Comparison of ENCODE assay signal across 15 cellular contexts in the genomic region with DNA sequence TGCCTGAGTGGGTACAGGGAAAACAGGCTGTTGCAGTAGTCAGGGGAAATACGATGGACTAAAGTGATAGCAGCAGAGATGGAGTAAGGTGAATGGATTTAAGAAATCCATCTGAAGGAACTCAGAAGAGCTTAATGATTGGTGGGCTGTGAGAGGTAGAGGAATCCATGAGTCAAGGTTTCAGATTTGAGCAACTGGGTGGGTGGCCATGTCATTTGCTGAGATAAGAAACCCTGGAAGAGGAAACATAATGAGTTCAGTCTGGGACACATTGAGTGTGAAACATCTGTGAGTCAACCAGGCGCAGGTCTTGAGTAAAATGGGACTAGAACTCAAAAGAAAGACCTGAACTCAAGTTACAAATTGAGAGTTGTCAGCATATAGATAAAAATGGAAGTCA. TPM values are rescaled to one million over a fixed set of nuclear protein-coding genes. Genes with fewer than 3 reads are reported as not detected.
A peak's percentile ranks its signal among the peaks of the same experiment; 100 is the strongest.
DNase-seq lines count a peak whose midpoint lies in the region; ATAC-seq and TF ChIP-seq lines count a peak whose summit lies in the region.
"Had no signal": no experiment of that assay in that cellular context is flagged by ENCODE, and none has a peak within 500 bp of the region (broad histone marks: within the 10 kb centered on the region; RNA-seq: fewer than 3 reads in every experiment).

No MANE protein-coding gene starts in this region.

- TF ChIP-seq EP300 in stomach (IDR thresholded peaks at IDR 0.05): no peak

- H3K27ac ChIP-seq in stomach: peak overlapping the region; percentile 2 to 70 (median 21)

- no peak for TF ChIP-seq CTCF in stomach (IDR thresholded peaks at IDR 0.05)

- no peaks in the 10 kb centered on the region for H3K9me3 Mint-ChIP-seq in activated T-cell treated with anti-CD3 and anti-CD28 coated beads, Interleukin-2, amount 50 U/mL, for 4 hours
- H3K9me3 Mint-ChIP-seq: activated T-helper 2 cell treated with anti-CD3 and anti-CD28 coated beads, Interferon-gamma antibody, Interleukin-2, Interleukin-4, amounts not matched to agents 10 μg/mL and 5 μg/mL and 100 μg/mL, durations not matched to agents 14 hours and 24 hours and 36 hours; neural crest cell had no signal

- H3K4me1 Mint-ChIP-seq in activated T-cell treated with anti-CD3 and anti-CD28 coated beads, Interleukin-2, amount 50 U/mL, for 4 hours (ENCODE audit: low read depth): peaks cover 17% of the 10 kb centered on the region
- H3K4me1 Mint-ChIP-seq: neural crest cell had no signal

- no peaks in the 10 kb centered on the region for H3K36me3 Mint-ChIP-seq in activated T-cell treated with anti-CD3 and anti-CD28 coated beads, Interleukin-2, amount 50 U/mL, for 4 hours (ENCODE audit: insufficient read depth)

- intact Hi-C loops in stomach (cut with DNase I; ENCODE audit: low total_unique reads): no loop called here

- H3K27me3 ChIP-seq in stomach: no peaks in the 10 kb centered on the region

- H3K27me3 Mint-ChIP-seq in activated T-cell treated with anti-CD3 and anti-CD28 coated beads, Interleukin-2, amount 50 U/mL, for 4 hours (ENCODE audit: low read depth): no peaks in the 10 kb centered on the region

- H3K4me1 ChIP-seq in stomach: peaks cover 7 to 14% (median 9%) of the 10 kb centered on the region in 4 donors

- H3K4me3 ChIP-seq in stomach: no peak overlapping the region

- no peaks in the 10 kb centered on the region for H3K9me3 ChIP-seq in stomach

- TF ChIP-seq POLR2A in erythroblast (IDR thresholded peaks at IDR 0.05; ENCODE audit: low read length): no peak
- no peak for TF ChIP-seq POLR2A in stomach (IDR thresholded peaks at IDR 0.05)

- H3K36me3 ChIP-seq in stomach: no peaks in the 10 kb centered on the region

- peak; percentile 95 for ATAC-seq in activated T-cell treated with anti-CD3 and anti-CD28 coated beads, Interleukin-2, amount 50 U/mL, for 4 hours
- no peak for ATAC-seq in HG03135 (IDR thresholded peaks at IDR 0.05; ENCODE audit: unreplicated experiment)
- no peak for ATAC-seq in GM18867 (IDR thresholded peaks at IDR 0.05; ENCODE audit: unreplicated experiment)
- ATAC-seq: right cardiac atrium had no signal

- no peak overlapping the region for H3K4me3 Mint-ChIP-seq in activated T-cell treated with anti-CD3 and anti-CD28 coated beads, Interleukin-2, amount 50 U/mL, for 4 hours
- H3K4me3 Mint-ChIP-seq: neural crest cell had no signal

- peak; percentile 62 for DNase-seq in stimulated activated CD4-positive, alpha-beta T cell treated with anti-CD3 and anti-CD28 coated beads, Interleukin-15, amount 100 ng/mL, for 24 hours
- no peak for DNase-seq in stimulated activated CD4-positive, alpha-beta T cell treated with anti-CD3 and anti-CD28 coated beads, Interleukin-4, amount 100 ng/mL, for 1 hour
- no peak for DNase-seq in activated T-cell treated with anti-CD3 and anti-CD28 coated beads, Interleukin-2, amount 50 U/mL, for 4 hours
- DNase-seq in erythroblast (lab: John Stamatoyannopoulos, UW) (peak; percentile 14 to 39), stomach (no peak), NCI-H510A treated with DMSO at 0.1 percent for 48 hours (lab: John Stamatoyannopoulos, UW) (no peak)
- DNase-seq: glutamatergic neuron, islet precursor cell, mesenchymal stem cell, NCI-H1092 treated with DMSO at 0.1 percent for 48 hours, right cardiac atrium had no signal

- WGBS in stomach, 5 donors: 63 to 73% (median 66%) methylated on average over 2 of the region's 2 CpGs

RNA-seq across cellular contexts. Expression of gene ASNSD1, which starts 19.7 kb away (rescaled TPM):
- total RNA-seq in activated T-cell treated with anti-CD3 and anti-CD28 coated beads, Interleukin-2, amount 50 U/mL, for 4 hours: 10 to 100 TPM; 61.7 to 78.7 (median 70.2) TPM
- 100 to 1,000 TPM in 1 of 5 donors, 10 to 100 TPM in 4; 12.3 to 143 (median 33.3) TPM for total RNA-seq in stomach
- polyA plus RNA-seq in stomach: 10 to 100 TPM; 29.0 to 37.7 (median 37.1) TPM

RNA-seq across cellular contexts. Expression of gene ANKAR, which starts 32.9 kb away (rescaled TPM):
- 1 to 10 TPM; 2.0 to 3.2 (median 3.0) TPM for total RNA-seq in activated T-cell treated with anti-CD3 and anti-CD28 coated beads, Interleukin-2, amount 50 U/mL, for 4 hours
- 10 to 100 TPM in 2 of 5 donors, 1 to 10 TPM in 3; 2.0 to 26.8 (median 8.2) TPM for total RNA-seq in stomach
- 1 to 10 TPM; 2.1 to 6.6 (median 2.2) TPM for polyA plus RNA-seq in stomach

Comparison
In these comparisons a context has a peak if more than half of its experiments do, and no peak if none do; other contexts are left out.
1. DNase-seq: peak in stimulated activated CD4-positive, alpha-beta T cell treated with anti-CD3 and anti-CD28 coated beads, Interleukin-15, amount 100 ng/mL, for 24 hours (single experiment) and erythroblast (2 of 2); none in stimulated activated CD4-positive, alpha-beta T cell treated with anti-CD3 and anti-CD28 coated beads, Interleukin-4, amount 100 ng/mL, for 1 hour (single experiment), activated T-cell treated with anti-CD3 and anti-CD28 coated beads, Interleukin-2, amount 50 U/mL, for 4 hours (single experiment), stomach (single experiment) and NCI-H510A treated with DMSO at 0.1 percent for 48 hours (single experiment).
2. ATAC-seq: peak in activated T-cell treated with anti-CD3 and anti-CD28 coated beads, Interleukin-2, amount 50 U/mL, for 4 hours (2 of 2); none in HG03135 (single experiment) and GM18867 (single experiment).